8 cellular contexts compared by ENCODE assay signal in the genomic region with DNA sequence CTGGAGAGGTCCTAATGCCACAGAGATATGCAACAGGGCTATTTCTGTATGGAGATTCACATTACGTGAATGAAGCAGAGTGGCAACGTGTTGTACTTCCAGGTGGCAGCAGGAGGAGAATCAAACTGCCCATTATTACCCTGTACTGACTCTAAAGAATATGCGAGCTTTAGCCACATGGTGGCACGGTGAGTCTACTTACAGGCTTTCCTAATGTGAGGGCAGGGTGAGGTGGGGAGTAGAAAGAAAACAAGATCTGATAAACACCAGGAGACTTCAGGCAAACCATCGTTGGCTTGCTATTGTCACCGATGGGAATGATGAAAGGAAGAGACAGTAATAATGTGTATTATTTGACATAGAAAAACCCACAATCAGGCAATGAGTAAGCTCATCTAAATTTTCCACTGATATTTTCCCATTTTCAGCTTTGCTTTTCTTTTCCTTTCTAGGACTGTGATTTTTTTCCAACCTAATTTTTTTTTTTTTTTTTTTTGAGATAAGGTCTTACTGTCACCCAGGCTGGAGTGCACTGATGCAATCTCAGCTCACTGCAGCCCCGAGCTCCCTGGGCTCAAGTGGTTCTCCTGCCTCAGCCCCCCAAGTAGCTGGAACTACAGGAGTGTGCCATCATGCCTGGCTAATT.
DNase-seq lines count a peak whose midpoint lies in the region; TF ChIP-seq lines count a peak whose summit lies in the region.

No MANE protein-coding gene starts in this region.

- no peak overlapping the region for H2BK12ac ChIP-seq in H9 (ENCODE audit: insufficient read length, low read depth, low read length)

- H3K23ac ChIP-seq in H9 (ENCODE audit: insufficient read length, low read depth, low read length), result no peak overlapping the region

- H3K23me2 ChIP-seq in H9 (ENCODE audit: insufficient read length, low read depth, low read length, poor library complexity, severe bottlenecking), result no peaks in the 10 kb centered on the region

- no peak overlapping the region for H2AFZ ChIP-seq in H9 (ENCODE audit: low read length)

- H3K4me3 ChIP-seq in LNCaP clone FGC (ENCODE audit: low read depth, low read length), result no peak overlapping the region

- no peak overlapping the region for H3K18ac ChIP-seq in H9 (ENCODE audit: insufficient read length, low read depth, low read length)

- H2AK5ac ChIP-seq in H9 (ENCODE audit: insufficient read length, low read length), result no peak overlapping the region

- peak overlapping the region; percentile 27 to 46 (median 41); a peak in 2 of 7 replicates for H3K27ac Mint-ChIP-seq in H9

- no peak overlapping the region for H3K9ac ChIP-seq in H9 (ENCODE audit: extremely low read depth, insufficient read length, low read length)

- H3K4ac ChIP-seq in H9 (ENCODE audit: low read depth, low read length), result no peak overlapping the region

- H4K20me1 ChIP-seq in H9 (ENCODE audit: control insufficient read depth, insufficient read depth, insufficient read length), result no peaks in the 10 kb centered on the region

- H3K79me2 ChIP-seq in H9 (ENCODE audit: insufficient read depth, low read length), result no peaks in the 10 kb centered on the region

- peak; percentile 60 for DNase-seq in GM04504 (ENCODE audit: low read depth)
- DNase-seq in H9, result peak; percentile 77
- DNase-seq in LNCaP clone FGC (ENCODE audit: low read depth), result peak; percentile 83
- DNase-seq in SHP77 (lab: John Stamatoyannopoulos, UW), result peak; percentile 44 to 67
- peak; percentile 77 for DNase-seq in activated effector memory CD4-positive, alpha-beta T cell treated with anti-CD3 and anti-CD28 coated beads, Interleukin-2, amount 50 U/mL, for 16 hours
- peak; percentile 78 for DNase-seq in germinal center (ENCODE audit: low spot score)
- DNase-seq in pons (ENCODE audit: low spot score), result peak; percentile 90
- no peak for DNase-seq in posterior vena cava (ENCODE audit: low spot score)

- no peak overlapping the region for H4K91ac ChIP-seq in H9 (ENCODE audit: insufficient read length, low read depth, low read length)

- H4K5ac ChIP-seq in H9 (ENCODE audit: insufficient read length, low read depth, low read length), result no peak overlapping the region

- no peak overlapping the region for H3K27ac ChIP-seq in H9 (ENCODE audit: insufficient read length, low read depth, low read length)

- no peak overlapping the region for H3K14ac ChIP-seq in H9 (ENCODE audit: insufficient read depth, low read length)

- H3K56ac ChIP-seq in H9 (ENCODE audit: insufficient read length, low read depth, low read length), result no peak overlapping the region

- H3K79me1 ChIP-seq in H9 (ENCODE audit: insufficient read depth, low read depth, low read length, poor library complexity, severe bottlenecking), result no peaks in the 10 kb centered on the region

- no peak overlapping the region for H4K8ac ChIP-seq in H9 (replicated peaks; ENCODE audit: insufficient read length, low read depth, low read length)

- no peaks in the 10 kb centered on the region for H3K9me3 Mint-ChIP-seq in H9

- intact Hi-C loops in posterior vena cava (cut with DNase I), result loop anchor here (5.0 kb wide), 2 partner anchors 344 to 349 kb away; no protein-coding TSS in a partner anchor

- WGBS in H9 (ENCODE audit: extremely low coverage, insufficient read length, low lambda C conversion rate), result no CpG with 5 or more reads among the region's 7 CpGs

- no peaks in the 10 kb centered on the region for H3K27me3 ChIP-seq in H9 (ENCODE audit: insufficient read depth, low read length)

- no peaks in the 10 kb centered on the region for H3K27me3 Mint-ChIP-seq in H9 (ENCODE audit: low read depth)

- no peaks in the 10 kb centered on the region for H3K9me3 ChIP-seq in H9 (ENCODE audit: control insufficient read depth, low read depth, low read length)

- no peak overlapping the region for H2BK5ac ChIP-seq in H9 (ENCODE audit: insufficient read length, low read length)

- TF ChIP-seq CTCF in H9 (conservative IDR thresholded peaks at IDR 0.05) (peak; percentile 86), LNCaP clone FGC (IDR thresholded peaks at IDR 0.05; ENCODE audit: control insufficient read depth, extremely low read depth, insufficient read depth) (peak; percentile 90)

- peaks cover 19% of the 10 kb centered on the region in 2 experiments for H3K4me1 Mint-ChIP-seq in H9

- peaks cover 4% of the 10 kb centered on the region; the same call in 1 of the 2 replicates for H3K4me1 ChIP-seq in H9 (ENCODE audit: insufficient read depth, low read length)

- no peaks in the 10 kb centered on the region for H3K36me3 Mint-ChIP-seq in H9 (ENCODE audit: insufficient read depth in 1 of 3, low read depth in 3 of 3)

- peak overlapping the region in 1 of 2 experiments; percentile 13; a peak in 1 of 5 replicates for H3K4me3 Mint-ChIP-seq in H9

- no peak overlapping the region for H2BK20ac ChIP-seq in H9 (ENCODE audit: low read depth, low read length, poor library complexity, severe bottlenecking)

- no peak overlapping the region for H3K4me2 ChIP-seq in H9 (ENCODE audit: insufficient read depth, insufficient read length, low read length)

- no peak overlapping the region for H3T11ph ChIP-seq in H9 (ENCODE audit: low read length)

- no peak overlapping the region for H2BK120ac ChIP-seq in H9 (ENCODE audit: low read depth, low read length, poor library complexity, severe bottlenecking)

- H2BK15ac ChIP-seq in H9 (ENCODE audit: low read depth, low read length), result no peak overlapping the region
